In genomic region chr1:110207831-110208230, GRCh38 we compare ENCODE assay signal across 8 cellular contexts. TPM values are rescaled to one million over a fixed set of nuclear protein-coding genes. Genes with fewer than 3 reads are reported as not detected.
A peak's percentile ranks its signal among the peaks of the same experiment; 100 is the strongest.
DNase-seq lines count a peak whose midpoint lies in the region; ATAC-seq and TF ChIP-seq lines count a peak whose summit lies in the region.

No MANE protein-coding gene starts in this region.

- TF ChIP-seq POLR2A in adrenal gland (IDR thresholded peaks at IDR 0.05) (no peak), spleen (IDR thresholded peaks at IDR 0.05) (no peak)

- peak; percentile 75 for DNase-seq in DMS79 treated with DMSO at 0.1 percent for 48 hours (lab: John Stamatoyannopoulos, UW)
- DNase-seq in LoVo (ENCODE audit: low spot score) = peak; percentile 61
- peak; percentile 56 to 66 (median 58) for DNase-seq in T-helper 17 cell
- peak; percentile 45 to 87 (median 74) for DNase-seq in adrenal gland
- peak; percentile 66 for DNase-seq in right atrium auricular region (ENCODE audit: low spot score)
- DNase-seq in spleen = peak; percentile 90

- no peaks in the 10 kb centered on the region for H3K27me3 ChIP-seq in adrenal gland
- H3K27me3 ChIP-seq in right atrium auricular region = no peaks in the 10 kb centered on the region
- peaks cover 0 to 22% (median 5%) of the 10 kb centered on the region in 7 donors for H3K27me3 ChIP-seq in spleen (replicated peaks in 1 of 7)

- H3K9me3 ChIP-seq in T-helper 17 cell (ENCODE audit: control insufficient read depth, low read length, poor library complexity, severe bottlenecking) (no peaks in the 10 kb centered on the region), adrenal gland (replicated peaks in 1 of 3) (no peaks in the 10 kb centered on the region), right atrium auricular region (no peaks in the 10 kb centered on the region), spleen (no peaks in the 10 kb centered on the region)

- H3K4me1 Mint-ChIP-seq in T-helper 17 cell = peaks cover 34% of the 10 kb centered on the region

- H3K27ac ChIP-seq in adrenal gland = no peak overlapping the region
- no peak overlapping the region for H3K27ac ChIP-seq in right atrium auricular region
- H3K27ac ChIP-seq in spleen = peak overlapping the region in 1 of 8 donors; percentile 97

- H3K36me3 ChIP-seq in adrenal gland (replicated peaks in 1 of 2) (no peaks in the 10 kb centered on the region), right atrium auricular region (no peaks in the 10 kb centered on the region), spleen (no peaks in the 10 kb centered on the region)

- H3K27ac Mint-ChIP-seq in T-helper 17 cell = peak overlapping the region; percentile 27

- 18 to 25% (median 24%) methylated on average over 4 to 5 of the region's 5 CpGs for WGBS in adrenal gland, 4 donors
- 21 to 41% (median 32%) methylated on average over 2 to 5 of the region's 5 CpGs for WGBS in spleen, 5 donors

- TF ChIP-seq CTCF in adrenal gland (IDR thresholded peaks at IDR 0.05) (peak; percentile 74 to 94 (median 92)), right atrium auricular region (IDR thresholded peaks at IDR 0.05) (peak; percentile 81 to 91), spleen (IDR thresholded peaks at IDR 0.05 in 8 of 11, conservative IDR thresholded peaks at IDR 0.05 in 3 of 11) (peak; percentile 71 to 96 (median 86))

- ATAC-seq in T-helper 17 cell (peak; percentile 20), HG03135 (IDR thresholded peaks at IDR 0.05; ENCODE audit: unreplicated experiment) (no peak), GM21717 (IDR thresholded peaks at IDR 0.05; ENCODE audit: unreplicated experiment) (no peak)

- H3K36me3 Mint-ChIP-seq in T-helper 17 cell (ENCODE audit: low read depth) = no peaks in the 10 kb centered on the region

- no peaks in the 10 kb centered on the region for H3K27me3 Mint-ChIP-seq in T-helper 17 cell

- H3K4me3 ChIP-seq in adrenal gland (no peak overlapping the region), right atrium auricular region (no peak overlapping the region), spleen (no peak overlapping the region)

- no peak overlapping the region for H3K4me3 Mint-ChIP-seq in T-helper 17 cell

- peaks cover 10 to 30% of the 10 kb centered on the region in 2 donors for H3K4me1 ChIP-seq in adrenal gland (replicated peaks in 1 of 2)
- H3K4me1 ChIP-seq in right atrium auricular region = peaks cover 0 to 28% of the 10 kb centered on the region in 2 donors
- H3K4me1 ChIP-seq in spleen = peaks cover 16 to 60% (median 44%) of the 10 kb centered on the region in 6 donors

- intact Hi-C loops in adrenal gland (cut with DNase I) (loop anchor here (2.0 to 10.0 kb wide), 2 partner anchors 105 to 287 kb away; no protein-coding TSS in a partner anchor), spleen (cut with DNase I; ENCODE audit: low total_unique reads) (loop anchor here (10.0 kb wide), 1 partner anchor 287 kb away; no protein-coding TSS in a partner anchor)

RNA-seq across cellular contexts. Expression of gene KCNC4, which starts 2.3 kb away (rescaled TPM):
- total RNA-seq in T-helper 17 cell (10 to 100 TPM; 12.2 to 14.7 TPM), adrenal gland (10 to 100 TPM in 4 of 8 donors, 1 to 10 TPM in 4; 3.1 to 14.4 (median 10.4) TPM), right atrium auricular region (1 to 10 TPM; 4.2 to 9.1 TPM), spleen (10 to 100 TPM in 5 of 7 donors, 1 to 10 TPM in 2; 9.8 to 22.1 (median 14.8) TPM)
- polyA plus RNA-seq in adrenal gland (10 to 100 TPM in 1 of 3 donors, 1 to 10 TPM in 2; 4.2 to 10.5 (median 5.8) TPM), spleen (1 to 10 TPM; 1.4 to 3.7 (median 2.1) TPM)

RNA-seq across cellular contexts. Expression of gene SLC6A17, which starts 57.5 kb away (rescaled TPM):
- total RNA-seq in T-helper 17 cell (not detected), adrenal gland (1 to 10 TPM in 3 of 8 donors, under 1 TPM in 4, not detected in 1; 0.04 to 6.9 (median 0.46) TPM), right atrium auricular region (not detected), spleen (not detected)
- polyA plus RNA-seq in adrenal gland (1 to 10 TPM; 1.4 to 6.0 (median 5.1) TPM), spleen (under 1 TPM in 2 of 3 donors, not detected in 1; under 0.01 to 0.02 TPM)
